In the genomic region with DNA sequence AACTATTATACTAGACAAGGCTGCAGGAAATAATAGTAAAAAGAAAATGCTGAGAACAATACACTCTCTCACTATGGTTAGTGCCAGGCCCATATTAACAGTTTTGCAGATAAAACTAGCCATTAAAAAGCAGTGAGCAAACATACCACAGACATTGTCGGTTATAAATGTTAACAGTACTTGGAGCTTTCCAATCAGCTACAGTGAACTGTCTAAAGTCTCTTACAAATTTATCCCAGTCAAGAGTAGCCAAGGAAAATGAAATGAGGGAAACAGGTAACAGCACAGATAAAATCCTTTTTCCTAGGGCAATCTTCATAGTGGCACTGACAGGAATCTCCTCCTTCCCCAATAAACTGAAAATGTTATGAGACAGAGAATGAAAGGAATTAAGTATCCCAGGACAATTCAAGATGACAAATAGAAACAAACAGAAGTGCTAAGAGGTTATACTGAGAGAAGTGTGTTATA, we compare ENCODE assay signal across 14 cellular contexts. TPM values are rescaled to one million over a fixed set of nuclear protein-coding genes. Genes with fewer than 3 reads are reported as not detected.
DNase-seq lines count a peak whose midpoint lies in the region; ATAC-seq, FAIRE-seq and TF ChIP-seq lines count a peak whose summit lies in the region.
"Had no signal": no experiment of that assay in that cellular context is flagged by ENCODE, and none has a peak within 500 bp of the region (broad histone marks: within the 10 kb centered on the region; RNA-seq: fewer than 3 reads in every experiment).

No MANE protein-coding gene starts in this region.

- H3K9me3 Mint-ChIP-seq in WTC11 = peaks cover 11% of the 10 kb centered on the region
- peaks cover 0 to 2% (median 0%) of the 10 kb centered on the region in 8 donors for H3K9me3 Mint-ChIP-seq in CD4-positive, alpha-beta memory T cell

- FAIRE-seq in H54 (lab: Jason Lieb, UNC) = peak; percentile 45

- no peak for TF ChIP-seq POLR2A in H54 (IDR thresholded peaks at IDR 0.05; ENCODE audit: low read depth, low read length)

- POLR2A ChIA-PET in WTC11 (lab: Charles Lee) = no interaction called here
- POLR2A ChIA-PET in CD4-positive, alpha-beta memory T cell (lab: Charles Lee; ENCODE audit: partially characterized antibody) = no interaction called here

- intact Hi-C loops in left lung (cut with DNase I) = no loop called here
- intact Hi-C loops in CD4-positive, alpha-beta memory T cell (cut with micrococcal nuclease) = no loop called here

- H3K4me3 Mint-ChIP-seq in WTC11 = no peak overlapping the region
- H3K4me3 Mint-ChIP-seq in CD4-positive, alpha-beta memory T cell = no peak overlapping the region
- H3K4me3 Mint-ChIP-seq: activated B cell treated with CpG ODN at 0.5 μM for 24 hours had no signal

- no peaks in the 10 kb centered on the region for H3K4me1 ChIP-seq in left lung
- H3K4me1 ChIP-seq in CD4-positive, alpha-beta memory T cell (ENCODE audit: insufficient read depth, low read length) = no peaks in the 10 kb centered on the region

- peak overlapping the region; percentile 83 for H3K27ac Mint-ChIP-seq in WTC11
- H3K27ac Mint-ChIP-seq in CD4-positive, alpha-beta memory T cell = no peak overlapping the region
- H3K27ac Mint-ChIP-seq: activated B cell treated with CpG ODN at 0.5 μM for 24 hours had no signal

- peaks cover 23% of the 10 kb centered on the region for H3K36me3 Mint-ChIP-seq in WTC11
- no peaks in the 10 kb centered on the region for H3K36me3 Mint-ChIP-seq in CD4-positive, alpha-beta memory T cell

- TF ChIP-seq CTCF in 22Rv1 (IDR thresholded peaks at IDR 0.05) (no peak), WTC11 (IDR thresholded peaks at IDR 0.05) (no peak), left lung (IDR thresholded peaks at IDR 0.05) (no peak)

- H3K9me3 ChIP-seq in left lung = no peaks in the 10 kb centered on the region
- H3K9me3 ChIP-seq in CD4-positive, alpha-beta memory T cell (ENCODE audit: control insufficient read depth in 1 of 2, low read length in 2 of 2) = no peaks in the 10 kb centered on the region
- H3K9me3 ChIP-seq: left ventricle myocardium inferior had no signal

- DNase-seq in H54 (ENCODE audit: insufficient read length, low spot score) (no peak), WTC11 (ENCODE audit: low spot score) (no peak), left lung (no peak)
- no peak for DNase-seq in CD4-positive, alpha-beta memory T cell
- no peak for DNase-seq in stimulated activated CD4-positive, alpha-beta T cell treated with anti-CD3 and anti-CD28 coated beads, Interleukin-4, amount 100 ng/mL, for 24 hours
- DNase-seq: activated B cell treated with CpG ODN at 0.5 μM for 24 hours, aorta, hippocampal formation, left ventricle myocardium inferior, NCI-H1436 had no signal

- H3K27me3 ChIP-seq in left lung = no peaks in the 10 kb centered on the region
- H3K27me3 ChIP-seq in CD4-positive, alpha-beta memory T cell (ENCODE audit: insufficient read depth, low read length) = no peaks in the 10 kb centered on the region

- CTCF ChIA-PET in WTC11 (lab: Charles Lee) = no interaction called here
- CTCF ChIA-PET in CD4-positive, alpha-beta memory T cell (lab: Charles Lee; ENCODE audit: partially characterized antibody) = no interaction called here

- no peaks in the 10 kb centered on the region for H3K27me3 Mint-ChIP-seq in WTC11 (ENCODE audit: low read depth)
- peaks cover 2% of the 10 kb centered on the region in 2 donors for H3K27me3 Mint-ChIP-seq in CD4-positive, alpha-beta memory T cell
- H3K27me3 Mint-ChIP-seq: activated B cell treated with CpG ODN at 0.5 μM for 24 hours had no signal

- H3K4me3 ChIP-seq in left lung = no peak overlapping the region
- no peak overlapping the region for H3K4me3 ChIP-seq in CD4-positive, alpha-beta memory T cell (ENCODE audit: low read length in 2 of 2)
- H3K4me3 ChIP-seq: left ventricle myocardium inferior had no signal

- no peaks in the 10 kb centered on the region for H3K36me3 ChIP-seq in left lung
- H3K36me3 ChIP-seq in CD4-positive, alpha-beta memory T cell (ENCODE audit: insufficient read depth, low read length) = no peaks in the 10 kb centered on the region
- H3K36me3 ChIP-seq: left ventricle myocardium inferior had no signal

- H3K27ac ChIP-seq in 22Rv1 (peak overlapping the region; percentile 49), left lung (no peak overlapping the region)
- H3K27ac ChIP-seq in CD4-positive, alpha-beta memory T cell (ENCODE audit: low read depth, low read length) = no peak overlapping the region
- H3K27ac ChIP-seq: HL-60, left ventricle myocardium inferior had no signal

- ATAC-seq in WTC11 (no peak), left lung (peak; percentile 49), GM21717 (IDR thresholded peaks at IDR 0.05; ENCODE audit: unreplicated experiment) (no peak)
- no peak for ATAC-seq in activated CD4-positive, CD25-positive, alpha-beta regulatory T cell treated with anti-CD3 and anti-CD28 coated beads, Interleukin-2, amount 50 U/mL, for 24 hours

- peaks cover 58% of the 10 kb centered on the region for H3K4me1 Mint-ChIP-seq in WTC11
- no peaks in the 10 kb centered on the region for H3K4me1 Mint-ChIP-seq in CD4-positive, alpha-beta memory T cell

TF ChIP-seq in WTC11, 78 proteins besides CTCF, POLR2A, EP300 and RAD21 (continues in another document):
- TF ChIP-seq, protein P1, sequence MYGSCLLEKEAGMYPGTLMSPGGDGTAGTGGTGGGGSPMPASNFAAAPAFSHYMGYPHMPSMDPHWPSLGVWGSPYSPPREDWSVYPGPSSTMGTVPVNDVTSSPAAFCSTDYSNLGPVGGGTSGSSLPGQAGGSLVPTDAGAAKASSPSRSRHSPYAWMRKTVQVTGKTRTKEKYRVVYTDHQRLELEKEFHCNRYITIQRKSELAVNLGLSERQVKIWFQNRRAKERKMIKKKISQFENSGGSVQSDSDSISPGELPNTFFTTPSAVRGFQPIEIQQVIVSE (CRISPR knock-in tag; IDR thresholded peaks at IDR 0.05; ENCODE audit: borderline replicate concordance) = no peak
- TF ChIP-seq MXD4 (CRISPR knock-in tag; IDR thresholded peaks at IDR 0.05; ENCODE audit: borderline replicate concordance) = no peak
- no peak for TF ChIP-seq PRRX2 (CRISPR knock-in tag; IDR thresholded peaks at IDR 0.05)
- TF ChIP-seq ZBTB21 (CRISPR knock-in tag; IDR thresholded peaks at IDR 0.05; ENCODE audit: borderline replicate concordance) = no peak
- TF ChIP-seq, protein P2, sequence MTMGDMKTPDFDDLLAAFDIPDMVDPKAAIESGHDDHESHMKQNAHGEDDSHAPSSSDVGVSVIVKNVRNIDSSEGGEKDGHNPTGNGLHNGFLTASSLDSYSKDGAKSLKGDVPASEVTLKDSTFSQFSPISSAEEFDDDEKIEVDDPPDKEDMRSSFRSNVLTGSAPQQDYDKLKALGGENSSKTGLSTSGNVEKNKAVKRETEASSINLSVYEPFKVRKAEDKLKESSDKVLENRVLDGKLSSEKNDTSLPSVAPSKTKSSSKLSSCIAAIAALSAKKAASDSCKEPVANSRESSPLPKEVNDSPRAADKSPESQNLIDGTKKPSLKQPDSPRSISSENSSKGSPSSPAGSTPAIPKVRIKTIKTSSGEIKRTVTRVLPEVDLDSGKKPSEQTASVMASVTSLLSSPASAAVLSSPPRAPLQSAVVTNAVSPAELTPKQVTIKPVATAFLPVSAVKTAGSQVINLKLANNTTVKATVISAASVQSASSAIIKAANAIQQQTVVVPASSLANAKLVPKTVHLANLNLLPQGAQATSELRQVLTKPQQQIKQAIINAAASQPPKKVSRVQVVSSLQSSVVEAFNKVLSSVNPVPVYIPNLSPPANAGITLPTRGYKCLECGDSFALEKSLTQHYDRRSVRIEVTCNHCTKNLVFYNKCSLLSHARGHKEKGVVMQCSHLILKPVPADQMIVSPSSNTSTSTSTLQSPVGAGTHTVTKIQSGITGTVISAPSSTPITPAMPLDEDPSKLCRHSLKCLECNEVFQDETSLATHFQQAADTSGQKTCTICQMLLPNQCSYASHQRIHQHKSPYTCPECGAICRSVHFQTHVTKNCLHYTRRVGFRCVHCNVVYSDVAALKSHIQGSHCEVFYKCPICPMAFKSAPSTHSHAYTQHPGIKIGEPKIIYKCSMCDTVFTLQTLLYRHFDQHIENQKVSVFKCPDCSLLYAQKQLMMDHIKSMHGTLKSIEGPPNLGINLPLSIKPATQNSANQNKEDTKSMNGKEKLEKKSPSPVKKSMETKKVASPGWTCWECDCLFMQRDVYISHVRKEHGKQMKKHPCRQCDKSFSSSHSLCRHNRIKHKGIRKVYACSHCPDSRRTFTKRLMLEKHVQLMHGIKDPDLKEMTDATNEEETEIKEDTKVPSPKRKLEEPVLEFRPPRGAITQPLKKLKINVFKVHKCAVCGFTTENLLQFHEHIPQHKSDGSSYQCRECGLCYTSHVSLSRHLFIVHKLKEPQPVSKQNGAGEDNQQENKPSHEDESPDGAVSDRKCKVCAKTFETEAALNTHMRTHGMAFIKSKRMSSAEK (CRISPR knock-in tag; IDR thresholded peaks at IDR 0.05; ENCODE audit: borderline replicate concordance) = no peak
- TF ChIP-seq ZNF423 (CRISPR knock-in tag; IDR thresholded peaks at IDR 0.05) = no peak
- TF ChIP-seq TEAD4 (CRISPR knock-in tag; IDR thresholded peaks at IDR 0.05) = no peak
- TF ChIP-seq, protein P3, sequence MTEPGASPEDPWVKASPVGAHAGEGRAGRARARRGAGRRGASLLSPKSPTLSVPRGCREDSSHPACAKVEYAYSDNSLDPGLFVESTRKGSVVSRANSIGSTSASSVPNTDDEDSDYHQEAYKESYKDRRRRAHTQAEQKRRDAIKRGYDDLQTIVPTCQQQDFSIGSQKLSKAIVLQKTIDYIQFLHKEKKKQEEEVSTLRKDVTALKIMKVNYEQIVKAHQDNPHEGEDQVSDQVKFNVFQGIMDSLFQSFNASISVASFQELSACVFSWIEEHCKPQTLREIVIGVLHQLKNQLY (CRISPR knock-in tag; IDR thresholded peaks at IDR 0.05) = no peak
- TF ChIP-seq, protein P4, sequence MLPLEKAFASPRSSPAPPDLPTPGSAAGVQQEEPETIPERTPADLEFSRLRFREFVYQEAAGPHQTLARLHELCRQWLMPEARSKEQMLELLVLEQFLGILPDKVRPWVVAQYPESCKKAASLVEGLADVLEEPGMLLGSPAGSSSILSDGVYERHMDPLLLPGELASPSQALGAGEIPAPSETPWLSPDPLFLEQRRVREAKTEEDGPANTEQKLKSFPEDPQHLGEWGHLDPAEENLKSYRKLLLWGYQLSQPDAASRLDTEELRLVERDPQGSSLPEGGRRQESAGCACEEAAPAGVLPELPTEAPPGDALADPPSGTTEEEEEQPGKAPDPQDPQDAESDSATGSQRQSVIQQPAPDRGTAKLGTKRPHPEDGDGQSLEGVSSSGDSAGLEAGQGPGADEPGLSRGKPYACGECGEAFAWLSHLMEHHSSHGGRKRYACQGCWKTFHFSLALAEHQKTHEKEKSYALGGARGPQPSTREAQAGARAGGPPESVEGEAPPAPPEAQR (CRISPR knock-in tag; IDR thresholded peaks at IDR 0.05) = no peak
- TF ChIP-seq IRF2 (CRISPR knock-in tag; IDR thresholded peaks at IDR 0.05; ENCODE audit: borderline replicate concordance, low read depth) = no peak
- TF ChIP-seq JUN (CRISPR knock-in tag; IDR thresholded peaks at IDR 0.05) = no peak

RNA-seq across cellular contexts. Expression of a gene that starts 30.8 kb away (rescaled TPM):
- total RNA-seq in WTC11 (2021) (397 to 512 TPM (median 493 TPM) in 3 replicates), left lung (10 to 100 TPM; 54.6 to 70.5 TPM)
- 1 to 10 TPM; 2.8 to 4.7 TPM for total RNA-seq in CD4-positive, alpha-beta memory T cell
- polyA plus RNA-seq in CD4-positive, alpha-beta memory T cell = 1 to 10 TPM in 1 of 2 donors, under 1 TPM in 1; 0.87 to 1.5 TPM

Comparison
In these comparisons a context has a peak if more than half of its experiments do, and no peak if none do; other contexts are left out.
1. RNA of a gene that starts 30.8 kb away (total RNA-seq): 397 to 512 TPM in WTC11 and 54.6 to 70.5 TPM in left lung; 2.8 to 4.7 TPM in CD4-positive, alpha-beta memory T cell; every median in the first group is over 4 times any median in the second.